8 cellular contexts compared by ENCODE assay signal in genomic region chr10:94546616-94547175, GRCh38. TPM values are rescaled to one million over a fixed set of nuclear protein-coding genes. Genes with fewer than 3 reads are reported as not detected.
A peak's percentile ranks its signal among the peaks of the same experiment; 100 is the strongest.
DNase-seq lines count a peak whose midpoint lies in the region; ATAC-seq and TF ChIP-seq lines count a peak whose summit lies in the region.

No MANE protein-coding gene starts in this region.

- H2AFZ ChIP-seq in OCI-LY3 (ENCODE audit: low read depth, low read length) (peak overlapping the region; percentile 40; the same call in 1 of the 2 replicates), osteoblast (ENCODE audit: low read length) (peak overlapping the region; percentile 97)

- H3K9me3 ChIP-seq in OCI-LY3 (ENCODE audit: insufficient read depth, low read length) (no peaks in the 10 kb centered on the region), osteoblast (ENCODE audit: low read depth, low read length) (no peaks in the 10 kb centered on the region)

- H3K9ac ChIP-seq in OCI-LY3 (ENCODE audit: low read length) = peak overlapping the region; percentile 96

- peaks cover 59% of the 10 kb centered on the region for H3K79me2 ChIP-seq in OCI-LY3 (ENCODE audit: low read length)
- peaks cover 27% of the 10 kb centered on the region for H3K79me2 ChIP-seq in osteoblast (ENCODE audit: insufficient read depth, low read length)

- H3K27ac ChIP-seq in OCI-LY3 (ENCODE audit: low read length) (peak overlapping the region; percentile 66), osteoblast (ENCODE audit: low read depth, low read length) (peak overlapping the region; percentile 65)

- H3K4me3 Mint-ChIP-seq in activated T-cell treated with anti-CD3 and anti-CD28 coated beads, Interleukin-2, amount 50 U/mL, for 24 hours = peak overlapping the region; percentile 99
- peak overlapping the region; percentile 99 for H3K4me3 Mint-ChIP-seq in endothelial cell (ENCODE audit: unreplicated experiment)

- peaks cover 25% of the 10 kb centered on the region for H3K4me1 Mint-ChIP-seq in activated T-cell treated with anti-CD3 and anti-CD28 coated beads, Interleukin-2, amount 50 U/mL, for 24 hours (ENCODE audit: low read depth)
- H3K4me1 Mint-ChIP-seq in endothelial cell (ENCODE audit: unreplicated experiment) = peaks cover 35% of the 10 kb centered on the region

- H3K36me3 ChIP-seq in OCI-LY3 (replicated peaks; ENCODE audit: low read depth, low read length) = peaks cover 12% of the 10 kb centered on the region
- H3K36me3 ChIP-seq in osteoblast (ENCODE audit: insufficient read depth, low read length) = no peaks in the 10 kb centered on the region

- peaks cover 60% of the 10 kb centered on the region for H3K36me3 Mint-ChIP-seq in activated T-cell treated with anti-CD3 and anti-CD28 coated beads, Interleukin-2, amount 50 U/mL, for 24 hours (ENCODE audit: low read depth)
- peaks cover 5% of the 10 kb centered on the region for H3K36me3 Mint-ChIP-seq in endothelial cell (ENCODE audit: low read depth, unreplicated experiment)

- ATAC-seq in GM21423 (IDR thresholded peaks at IDR 0.05; ENCODE audit: unreplicated experiment) (no peak), GM18520 (IDR thresholded peaks at IDR 0.05; ENCODE audit: unreplicated experiment) (no peak)

- no peak for DNase-seq in activated T-cell treated with anti-CD3 and anti-CD28 coated beads, Interleukin-2, amount 50 U/mL, for 24 hours
- no peak for DNase-seq in activated T-cell treated with anti-CD3 and anti-CD28 coated beads, Interleukin-2, amount 50 U/mL, for 1 hour
- DNase-seq in endothelial cell (ENCODE audit: low spot score) (no peak), osteoblast (ENCODE audit: insufficient read length, low spot score, missing footprints) (peak; percentile 62), COLO829 (ENCODE audit: low spot score) (no peak)

- peak overlapping the region; percentile 87 for H3K4me2 ChIP-seq in OCI-LY3 (ENCODE audit: low read length)
- H3K4me2 ChIP-seq in osteoblast (ENCODE audit: insufficient read depth, low read length) = peak overlapping the region; percentile 98

- H3K9me3 Mint-ChIP-seq in activated T-cell treated with anti-CD3 and anti-CD28 coated beads, Interleukin-2, amount 50 U/mL, for 24 hours = no peaks in the 10 kb centered on the region
- no peaks in the 10 kb centered on the region for H3K9me3 Mint-ChIP-seq in endothelial cell (ENCODE audit: unreplicated experiment)

- TF ChIP-seq CTCF in OCI-LY3 (IDR thresholded peaks at IDR 0.05; ENCODE audit: low read depth, low read length) (no peak), endothelial cell (IDR thresholded peaks at IDR 0.05; ENCODE audit: unreplicated experiment) (no peak), osteoblast (IDR thresholded peaks at IDR 0.05; ENCODE audit: extremely low read depth, low read depth, low read length) (no peak)

- H4K20me1 ChIP-seq in OCI-LY3 (ENCODE audit: insufficient read depth, low read length) (0 out of 2 replicates have a peak, but pooled peaks cover 6% of the 10 kb centered on the region), osteoblast (ENCODE audit: insufficient read depth, low read length) (no peaks in the 10 kb centered on the region)

- H3K27me3 ChIP-seq in OCI-LY3 (ENCODE audit: low read depth, low read length) = no peaks in the 10 kb centered on the region
- no peaks in the 10 kb centered on the region for H3K27me3 ChIP-seq in osteoblast (ENCODE audit: insufficient read depth, low read length)

- H3K27me3 Mint-ChIP-seq in activated T-cell treated with anti-CD3 and anti-CD28 coated beads, Interleukin-2, amount 50 U/mL, for 24 hours = peaks cover 10% of the 10 kb centered on the region
- peaks cover 7% of the 10 kb centered on the region for H3K27me3 Mint-ChIP-seq in endothelial cell (ENCODE audit: unreplicated experiment)

- H3K4me1 ChIP-seq in OCI-LY3 (ENCODE audit: low read length) = peaks cover 17% of the 10 kb centered on the region
- peaks cover 17% of the 10 kb centered on the region for H3K4me1 ChIP-seq in osteoblast (ENCODE audit: insufficient read depth, low read length)

- H3K4me3 ChIP-seq in OCI-LY3 (ENCODE audit: low read length) = peak overlapping the region; percentile 98
- peak overlapping the region; percentile 87 for H3K4me3 ChIP-seq in osteoblast (ENCODE audit: insufficient read depth, low read length)

- peak overlapping the region; percentile 98 for H3K27ac Mint-ChIP-seq in activated T-cell treated with anti-CD3 and anti-CD28 coated beads, Interleukin-2, amount 50 U/mL, for 24 hours
- peak overlapping the region; percentile 90 for H3K27ac Mint-ChIP-seq in endothelial cell (ENCODE audit: unreplicated experiment)

RNA-seq across cellular contexts. Expression of gene HELLS, which starts 1.1 kb away (rescaled TPM):
- total RNA-seq in endothelial cell (ENCODE audit: unreplicated experiment) (58.8 TPM), osteoblast (5.8 and 9.4 TPM in 2 replicates)
